ENCODE assay signal across 1 cellular context in genomic region chr6:30614843-30615218, GRCh38.
A peak's percentile ranks its signal among the peaks of the same experiment; 100 is the strongest.
TF ChIP-seq lines count a peak whose summit lies in the region.

No MANE protein-coding gene starts in this region.

TF ChIP-seq in HepG2, 621 proteins besides CTCF, POLR2A, EP300 and RAD21 (continued from another document and continues in another):
- TF ChIP-seq HNF1A (IDR thresholded peaks at IDR 0.05; ENCODE audit: low read depth) (no peak), HNF1A (CRISPR knock-in tag; IDR thresholded peaks at IDR 0.05; ENCODE audit: borderline replicate concordance) (no peak), RBM39 (IDR thresholded peaks at IDR 0.05; ENCODE audit: low read depth, low read length, poor library complexity, severe bottlenecking) (no peak), MXD3 (CRISPR knock-in tag; IDR thresholded peaks at IDR 0.05) (no peak), MAX (IDR thresholded peaks at IDR 0.05) (no peak), DMTF1 (CRISPR knock-in tag; IDR thresholded peaks at IDR 0.05) (no peak), NR0B2 (CRISPR knock-in tag; IDR thresholded peaks at IDR 0.05) (no peak), PHF21A (CRISPR knock-in tag; IDR thresholded peaks at IDR 0.05) (peak; percentile 51; the same call in 1 of the 2 replicates), ZNF691 (CRISPR knock-in tag; IDR thresholded peaks at IDR 0.05; ENCODE audit: borderline replicate concordance, low read depth) (no peak), ELF3 (CRISPR knock-in tag; IDR thresholded peaks at IDR 0.05) (peak; percentile 60), ZBTB26 (CRISPR knock-in tag; IDR thresholded peaks at IDR 0.05; ENCODE audit: borderline replicate concordance) (no peak), ZNF512B (CRISPR knock-in tag; IDR thresholded peaks at IDR 0.05; ENCODE audit: borderline replicate concordance) (peak; percentile 83; the same call in 1 of the 2 replicates), EHMT2 (IDR thresholded peaks at IDR 0.05; ENCODE audit: borderline replicate concordance, low read depth, low read length) (no peak), MXD4 (CRISPR knock-in tag; IDR thresholded peaks at IDR 0.05) (no peak), TP53 (CRISPR knock-in tag; conservative IDR thresholded peaks at IDR 0.05) (no peak), EZH2 (conservative IDR thresholded peaks at IDR 0.05; ENCODE audit: low read depth, low read length) (no peak), NKX3-1 (CRISPR knock-in tag; IDR thresholded peaks at IDR 0.05) (no peak), ZNF558 (CRISPR knock-in tag; IDR thresholded peaks at IDR 0.05; ENCODE audit: borderline replicate concordance) (0 out of 2 replicates have a peak, but pooled peaks have one; percentile 63), TRIM22 (IDR thresholded peaks at IDR 0.05) (no peak), ARID5B (CRISPR knock-in tag; IDR thresholded peaks at IDR 0.05) (peak; percentile 50; the same call in 1 of the 2 replicates), THAP9 (CRISPR knock-in tag; IDR thresholded peaks at IDR 0.05; ENCODE audit: borderline replicate concordance) (no peak), THAP7 (CRISPR knock-in tag; IDR thresholded peaks at IDR 0.05) (no peak)
